In the genomic region with DNA sequence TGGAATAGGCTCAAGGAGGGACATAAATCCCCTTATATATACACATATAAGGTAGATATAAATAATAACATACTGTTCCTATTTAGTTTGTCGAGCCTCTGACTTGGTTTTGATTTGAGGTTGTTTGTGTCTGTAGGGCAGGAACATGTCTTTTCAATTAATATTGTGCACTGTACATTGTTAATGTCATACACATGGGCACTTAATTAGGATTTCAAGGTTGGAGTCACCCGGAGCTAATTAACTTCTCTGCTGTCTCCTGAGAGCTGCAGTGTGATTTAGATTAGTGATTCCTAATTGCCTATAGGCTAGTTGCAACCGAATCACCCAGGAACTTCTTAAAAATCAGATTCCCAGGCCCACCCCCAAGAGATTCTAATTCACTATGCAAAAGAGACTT, we compare ENCODE assay signal across 20 cellular contexts.
"Had no signal": no experiment of that assay in that cellular context is flagged by ENCODE, and none has a peak within 500 bp of the region (broad histone marks: within the 10 kb centered on the region; RNA-seq: fewer than 3 reads in every experiment).

No MANE protein-coding gene starts in this region.

- H3K9ac ChIP-seq: parathyroid adenoma had no signal

- H3K27ac Mint-ChIP-seq: activated B cell treated with CpG ODN at 0.5 μM for 24 hours; activated CD4-positive, alpha-beta T cell treated with anti-CD3 and anti-CD28 coated beads, Interleukin-2, amount 10 ng/mL, durations not matched to agents 24 days and 14 days; activated naive CD8-positive, alpha-beta T cell; effector memory CD8-positive, alpha-beta T cell; naive B cell; stimulated activated memory B cell treated with anti-CD40 and anti-IgM and Interleukin-4, amounts not matched to agents 10 μg/mL and 1 μg/mL and 100 μg/mL, for 72 hours; T-helper 2 cell treated with Interferon-gamma antibody and Interleukin-4, amounts not matched to agents 5 μg/mL and 100 μg/mL, for 36 hours had no signal

- H3K9me3 Mint-ChIP-seq: activated B cell treated with CpG ODN at 0.5 μM for 24 hours; effector memory CD8-positive, alpha-beta T cell; naive B cell; stimulated activated memory B cell treated with anti-CD40 and anti-IgM and Interleukin-4, amounts not matched to agents 10 μg/mL and 1 μg/mL and 100 μg/mL, for 72 hours; T-helper 2 cell treated with Interferon-gamma antibody and Interleukin-4, amounts not matched to agents 5 μg/mL and 100 μg/mL, for 36 hours had no signal

- H3K4me1 ChIP-seq: parathyroid adenoma had no signal

- H3K27me3 ChIP-seq: brain microvascular endothelial cell, gastroesophageal sphincter had no signal

- H3K27me3 Mint-ChIP-seq: activated B cell treated with CpG ODN at 0.5 μM for 24 hours; activated CD4-positive, alpha-beta T cell treated with anti-CD3 and anti-CD28 coated beads, Interleukin-2, amount 10 ng/mL, durations not matched to agents 24 days and 14 days; activated naive CD8-positive, alpha-beta T cell; effector memory CD8-positive, alpha-beta T cell; naive B cell; stimulated activated memory B cell treated with anti-CD40 and anti-IgM and Interleukin-4, amounts not matched to agents 10 μg/mL and 1 μg/mL and 100 μg/mL, for 72 hours had no signal

- H3K79me2 ChIP-seq: parathyroid adenoma had no signal

- DNase-seq: activated B cell treated with CpG ODN at 0.5 μM for 24 hours; activated CD4-positive, alpha-beta T cell treated with anti-CD3 and anti-CD28 coated beads, Interleukin-2, amount 10 ng/mL, durations not matched to agents 24 days and 14 days; activated CD8-positive, alpha-beta memory T cell treated with anti-CD3 and anti-CD28 coated beads for 24 hours; activated gamma-delta T cell treated with Interleukin-2 at 50 U/mL for 16 hours; amygdala; brain microvascular endothelial cell; cerebellar nuclear complex; dermis blood vessel endothelial cell; effector memory CD8-positive, alpha-beta T cell; islet precursor cell; mammary epithelial cell; naive B cell; stimulated activated CD4-positive, alpha-beta T cell treated with anti-CD3 and anti-CD28 coated beads, Interleukin-2, amount 100 ng/mL, for 48 hours; SW 1271 had no signal

- H3K36me3 ChIP-seq: brain microvascular endothelial cell, gastroesophageal sphincter had no signal

- H2AFZ ChIP-seq: parathyroid adenoma had no signal

- H3K27ac ChIP-seq: brain microvascular endothelial cell, parathyroid adenoma had no signal

- H3K4me1 Mint-ChIP-seq: activated B cell treated with CpG ODN at 0.5 μM for 24 hours; naive B cell; stimulated activated memory B cell treated with anti-CD40 and anti-IgM and Interleukin-4, amounts not matched to agents 10 μg/mL and 1 μg/mL and 100 μg/mL, for 72 hours had no signal

- H3K4me3 Mint-ChIP-seq: activated B cell treated with CpG ODN at 0.5 μM for 24 hours; activated CD4-positive, alpha-beta T cell treated with anti-CD3 and anti-CD28 coated beads, Interleukin-2, amount 10 ng/mL, durations not matched to agents 24 days and 14 days; activated naive CD8-positive, alpha-beta T cell; effector memory CD8-positive, alpha-beta T cell; naive B cell; stimulated activated memory B cell treated with anti-CD40 and anti-IgM and Interleukin-4, amounts not matched to agents 10 μg/mL and 1 μg/mL and 100 μg/mL, for 72 hours; T-helper 2 cell treated with Interferon-gamma antibody and Interleukin-4, amounts not matched to agents 5 μg/mL and 100 μg/mL, for 36 hours had no signal

- H3K4me3 ChIP-seq: gastroesophageal sphincter had no signal

- H3K9me3 ChIP-seq: gastroesophageal sphincter had no signal

- ATAC-seq: effector memory CD8-positive, alpha-beta T cell; gastroesophageal sphincter; left lobe of liver; stimulated activated memory B cell treated with anti-CD40 and anti-IgM and Interleukin-4, amounts not matched to agents 10 μg/mL and 1 μg/mL and 100 μg/mL, for 72 hours had no signal
